In the genomic region with DNA sequence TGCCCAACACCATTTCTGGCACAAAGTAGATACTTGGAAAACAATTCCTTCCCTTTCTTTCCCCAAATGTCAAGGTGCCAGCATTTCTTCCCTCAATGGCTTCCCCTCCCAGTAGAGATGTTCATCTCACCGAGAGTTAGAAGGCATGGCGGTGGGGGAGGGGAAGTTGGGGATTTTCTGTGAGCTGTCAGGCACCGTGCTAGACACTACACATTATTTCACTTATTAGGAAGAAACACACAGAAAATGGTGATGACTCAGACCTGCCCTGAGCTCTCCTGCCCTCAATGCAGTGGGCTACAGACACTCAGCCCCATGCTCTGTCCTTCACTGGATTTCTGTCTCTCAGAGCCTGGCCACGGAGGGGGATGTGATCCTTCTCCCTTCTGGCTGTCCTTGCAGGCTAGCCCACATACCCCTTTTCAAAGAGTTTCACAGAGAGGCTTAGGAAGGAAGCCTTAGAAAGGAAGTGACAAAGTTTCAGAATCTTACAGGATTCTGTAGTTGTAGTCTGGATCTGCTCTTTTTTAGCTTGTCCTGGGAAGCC, we compare ENCODE assay signal across 11 cellular contexts.
DNase-seq lines count a peak whose midpoint lies in the region; ATAC-seq and TF ChIP-seq lines count a peak whose summit lies in the region.
"Had no signal": no experiment of that assay in that cellular context is flagged by ENCODE, and none has a peak within 500 bp of the region (broad histone marks: within the 10 kb centered on the region; RNA-seq: fewer than 3 reads in every experiment).

No MANE protein-coding gene starts in this region.

- no peaks in the 10 kb centered on the region for H3K36me3 ChIP-seq in HEK293 (ENCODE audit: control insufficient read depth in 2 of 2, insufficient read depth in 1 of 2, low read length in 2 of 2)

- H3K27ac ChIP-seq in HEK293 (ENCODE audit: extremely low read depth, low read depth, low read length), result no peak overlapping the region

- ATAC-seq in HG03097 (IDR thresholded peaks at IDR 0.05; ENCODE audit: low FRiP score, unreplicated experiment) (no peak), HG02588 (IDR thresholded peaks at IDR 0.05; ENCODE audit: unreplicated experiment) (no peak)
- ATAC-seq: WTC11 had no signal

- POLR2A ChIA-PET in HEK293 (lab: Yijun Ruan, JAX), result no interaction called here

- no peak overlapping the region for H3K4me3 ChIP-seq in HEK293 (ENCODE audit: low read depth, low read length)

- no peaks in the 10 kb centered on the region for H3K36me3 Mint-ChIP-seq in dendritic cell treated with granulocyte-macrophage colony-stimulating factor and Interleukin-4, amounts not matched to agents 40 ng/mL and 50 ng/mL, for 4 days (ENCODE audit: low read depth)
- H3K36me3 Mint-ChIP-seq: WTC11 had no signal

- H3K27ac Mint-ChIP-seq in dendritic cell treated with granulocyte-macrophage colony-stimulating factor and Interleukin-4, amounts not matched to agents 40 ng/mL and 50 ng/mL, for 4 days, result peak overlapping the region; percentile 90
- H3K27ac Mint-ChIP-seq: WTC11 had no signal

- no peaks in the 10 kb centered on the region for H3K9me3 ChIP-seq in HEK293 (ENCODE audit: control insufficient read depth, insufficient read depth, low read depth, low read length)

- DNase-seq in activated CD4-positive, alpha-beta T cell treated with anti-CD3 and anti-CD28 coated beads for 48 hours, result peak; percentile 70
- DNase-seq in stimulated activated CD4-positive, alpha-beta T cell treated with anti-CD3 and anti-CD28 coated beads, Interleukin-2, amount 100 ng/mL, for 24 hours, result peak; percentile 56 to 64
- DNase-seq in posterior cingulate gyrus (no peak), hepatic stellate cell (ENCODE audit: low spot score) (no peak)
- DNase-seq: midbrain, NCI-H510A treated with DMSO at 0.1 percent for 48 hours had no signal

- no peaks in the 10 kb centered on the region for H3K27me3 Mint-ChIP-seq in dendritic cell treated with granulocyte-macrophage colony-stimulating factor and Interleukin-4, amounts not matched to agents 40 ng/mL and 50 ng/mL, for 4 days

- peaks cover 58% of the 10 kb centered on the region for H3K4me1 Mint-ChIP-seq in dendritic cell treated with granulocyte-macrophage colony-stimulating factor and Interleukin-4, amounts not matched to agents 40 ng/mL and 50 ng/mL, for 4 days (ENCODE audit: low read depth)

- H3K4me1 ChIP-seq in HEK293 (ENCODE audit: control insufficient read depth, insufficient read depth, low read length), result peaks cover 13% of the 10 kb centered on the region

- CTCF ChIA-PET in HEK293 (lab: Yijun Ruan, JAX), result interaction anchor here (0.7 to 1.2 kb wide), 2 partner anchors 42 to 279 kb away, joined by 3 read pairs; no protein-coding TSS in a partner anchor

- no peaks in the 10 kb centered on the region for H3K9me3 Mint-ChIP-seq in dendritic cell treated with granulocyte-macrophage colony-stimulating factor and Interleukin-4, amounts not matched to agents 40 ng/mL and 50 ng/mL, for 4 days
- H3K9me3 Mint-ChIP-seq: WTC11 had no signal

- intact Hi-C loops in dendritic cell treated with granulocyte-macrophage colony-stimulating factor and Interleukin-4, amounts not matched to agents 40 ng/mL and 50 ng/mL, for 4 days (cut with micrococcal nuclease), result no loop called here
- intact Hi-C loops in posterior cingulate gyrus (cut with DNase I), result no loop called here

- no peak for TF ChIP-seq CTCF in HEK293 (tag by site-specific recombination; IDR thresholded peaks at IDR 0.05)

- no peak overlapping the region for H3K4me3 Mint-ChIP-seq in dendritic cell treated with granulocyte-macrophage colony-stimulating factor and Interleukin-4, amounts not matched to agents 40 ng/mL and 50 ng/mL, for 4 days
- H3K4me3 Mint-ChIP-seq: WTC11 had no signal

TF ChIP-seq in HEK293, 187 proteins besides CTCF, POLR2A, EP300 and RAD21:
- TF ChIP-seq ZNF416 (tag by site-specific recombination; IDR thresholded peaks at IDR 0.05), result no peak
- TF ChIP-seq GLIS2 (tag by site-specific recombination; IDR thresholded peaks at IDR 0.05), result no peak
- peak; percentile 63 for TF ChIP-seq ZNF335 (tag by site-specific recombination; conservative IDR thresholded peaks at IDR 0.05)
- TF ChIP-seq SP3 (tag by site-specific recombination; IDR thresholded peaks at IDR 0.05), result no peak
- no peak for TF ChIP-seq ZSCAN30 (tag by site-specific recombination; IDR thresholded peaks at IDR 0.05)
- TF ChIP-seq ZNF202 (tag by site-specific recombination; IDR thresholded peaks at IDR 0.05; ENCODE audit: borderline replicate concordance), result no peak

Comparison
In these comparisons a context has a peak if more than half of its experiments do, and no peak if none do; other contexts are left out.
1. DNase-seq: peak in activated CD4-positive, alpha-beta T cell treated with anti-CD3 and anti-CD28 coated beads for 48 hours (single experiment) and stimulated activated CD4-positive, alpha-beta T cell treated with anti-CD3 and anti-CD28 coated beads, Interleukin-2, amount 100 ng/mL, for 24 hours (2 of 2); none in posterior cingulate gyrus (0 of 10) and hepatic stellate cell (single experiment).